Comparison of ENCODE assay signal across 16 cellular contexts in genomic region chr10:60714242-60714641, GRCh38.
DNase-seq lines count a peak whose midpoint lies in the region; ATAC-seq and TF ChIP-seq lines count a peak whose summit lies in the region.
"Had no signal": no experiment of that assay in that cellular context is flagged by ENCODE, and none has a peak within 500 bp of the region (broad histone marks: within the 10 kb centered on the region; RNA-seq: fewer than 3 reads in every experiment).

No MANE protein-coding gene starts in this region.

- no peak overlapping the region for H3K27ac Mint-ChIP-seq in HFFc6

- H3K27ac ChIP-seq in fibroblast of lung (ENCODE audit: insufficient read depth, low read length) = no peak overlapping the region
- H3K27ac ChIP-seq: brain microvascular endothelial cell, pancreas, suprapubic skin had no signal

- no peaks in the 10 kb centered on the region for H3K79me2 ChIP-seq in fibroblast of lung (ENCODE audit: control insufficient read depth, insufficient read depth, low read length)

- H3K36me3 ChIP-seq in fibroblast of lung (ENCODE audit: control insufficient read depth, insufficient read depth, low read length) = no peaks in the 10 kb centered on the region
- H3K36me3 ChIP-seq: brain microvascular endothelial cell, pancreas, suprapubic skin had no signal

- no peaks in the 10 kb centered on the region for H3K9me3 Mint-ChIP-seq in HFFc6

- H3K9ac ChIP-seq in fibroblast of lung (ENCODE audit: insufficient read depth, low read length) = no peak overlapping the region

- H3K36me3 Mint-ChIP-seq in HFFc6 (ENCODE audit: low read depth) = no peaks in the 10 kb centered on the region

- H3K4me3 Mint-ChIP-seq in HFFc6 = no peak overlapping the region

- no peaks in the 10 kb centered on the region for H3K9me3 ChIP-seq in fibroblast of lung (ENCODE audit: control insufficient read depth, insufficient read depth, low read depth, low read length)
- H3K9me3 ChIP-seq: pancreas, suprapubic skin had no signal

- H2AFZ ChIP-seq in fibroblast of lung (ENCODE audit: low read length) = no peak overlapping the region

- no peaks in the 10 kb centered on the region for H3K27me3 ChIP-seq in fibroblast of lung (ENCODE audit: control insufficient read depth, insufficient read depth, low read length)
- H3K27me3 ChIP-seq: brain microvascular endothelial cell, pancreas, suprapubic skin had no signal

- DNase-seq in OCI-M1 (lab: John Stamatoyannopoulos, UW) (peak; percentile 36), fibroblast of lung (ENCODE audit: low read depth in 2 of 2) (peak; percentile 22 to 59), omental fat pad (ENCODE audit: low spot score) (no peak), HFFc6 (no peak)
- DNase-seq: activated naive CD4-positive, alpha-beta T cell treated with anti-CD3 and anti-CD28 coated beads, Interleukin-2, amount 50 U/mL, for 16 hours; AML-193; brain microvascular endothelial cell; NCI-H1694 treated with DMSO at 0.1 percent for 48 hours; pancreas had no signal

- H3K4me3 ChIP-seq in fibroblast of lung (replicated peaks in 1 of 4; ENCODE audit: control extremely low read depth in 1 of 4, insufficient read depth in 1 of 4, low read depth in 3 of 4, low read length in 4 of 4) = no peak overlapping the region
- H3K4me3 ChIP-seq: pancreas, suprapubic skin had no signal

- peaks cover 8% of the 10 kb centered on the region for H3K27me3 Mint-ChIP-seq in HFFc6 (ENCODE audit: insufficient read depth)

- H3K4me1 Mint-ChIP-seq in HFFc6 (ENCODE audit: low read depth) = no peaks in the 10 kb centered on the region

- no peaks in the 10 kb centered on the region for H4K20me1 ChIP-seq in fibroblast of lung (ENCODE audit: control insufficient read depth, extremely low read depth, insufficient read depth, low read length)

- no peaks in the 10 kb centered on the region for H3K4me1 ChIP-seq in fibroblast of lung (ENCODE audit: control insufficient read depth, extremely low read depth, insufficient read depth, low read length)
- H3K4me1 ChIP-seq: pancreas had no signal

- H3K4me2 ChIP-seq in fibroblast of lung (ENCODE audit: extremely low read depth, insufficient read depth, low read length) = no peak overlapping the region

- ATAC-seq in GM18519 (IDR thresholded peaks at IDR 0.05; ENCODE audit: low FRiP score, unreplicated experiment) = peak; percentile 59
- ATAC-seq in GM19452 (IDR thresholded peaks at IDR 0.05; ENCODE audit: unreplicated experiment) = peak; percentile 56
- ATAC-seq in omental fat pad (ENCODE audit: low FRiP score) = no peak
- ATAC-seq in GM19455 (IDR thresholded peaks at IDR 0.05; ENCODE audit: unreplicated experiment) = no peak
- ATAC-seq: HCT116, pancreas, Right ventricle myocardium inferior, sciatic nerve had no signal

- TF ChIP-seq CTCF in fibroblast of lung (conservative IDR thresholded peaks at IDR 0.05 in 1 of 2, IDR thresholded peaks at IDR 0.05 in 1 of 2; ENCODE audit: low read depth in 1 of 2, low read length in 2 of 2) (no peak), omental fat pad (IDR thresholded peaks at IDR 0.05) (no peak), HFFc6 (IDR thresholded peaks at IDR 0.05) (no peak)

Comparison
In these comparisons a context has a peak if more than half of its experiments do, and no peak if none do; other contexts are left out.
1. ATAC-seq: peak in GM18519 (single experiment) and GM19452 (single experiment); none in omental fat pad (single experiment) and GM19455 (single experiment).
2. DNase-seq: peak in OCI-M1 (single experiment) and fibroblast of lung (2 of 2); none in omental fat pad (single experiment) and HFFc6 (single experiment).